Comparison of ENCODE assay signal across 8 cellular contexts in the genomic region with DNA sequence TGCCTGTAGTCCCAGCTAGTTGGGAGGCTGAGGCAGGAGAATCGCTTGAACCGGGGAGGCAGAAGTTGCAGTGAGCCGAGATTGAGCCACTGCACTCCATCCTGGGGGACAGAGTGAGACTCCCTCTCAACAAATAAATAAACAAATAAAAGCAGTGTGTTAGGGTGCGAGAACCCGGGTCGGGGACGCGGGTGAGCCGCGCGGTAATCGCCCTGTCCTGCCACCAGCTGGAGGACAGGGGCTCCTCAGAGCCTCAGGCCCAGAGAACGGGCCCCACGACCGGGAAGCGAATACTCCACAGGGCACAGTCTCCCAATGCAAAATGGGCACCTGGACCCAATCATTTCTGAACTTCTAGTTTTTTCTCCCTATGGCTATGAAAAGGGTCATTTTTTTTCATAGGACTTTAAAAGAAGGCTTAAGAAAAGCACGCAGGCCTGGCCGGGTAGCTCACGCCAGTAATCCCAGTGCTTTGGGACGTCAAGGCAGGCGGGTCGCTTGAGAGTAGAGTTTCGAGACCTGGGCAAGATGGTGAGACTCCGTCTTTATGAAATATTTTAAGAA. TPM values are rescaled to one million over a fixed set of nuclear protein-coding genes. Genes with fewer than 3 reads are reported as not detected.
DNase-seq lines count a peak whose midpoint lies in the region; ATAC-seq and TF ChIP-seq lines count a peak whose summit lies in the region.

No MANE protein-coding gene starts in this region.

- H2BK15ac ChIP-seq in neuronal stem cell (ENCODE audit: low read length) = peak overlapping the region; percentile 81

- ATAC-seq in PC-3 (no peak), GM18858 (IDR thresholded peaks at IDR 0.05; ENCODE audit: unreplicated experiment) (no peak), HG02885 (IDR thresholded peaks at IDR 0.05; ENCODE audit: poor library complexity, unreplicated experiment) (no peak)

- H3K9ac ChIP-seq in PC-3 (ENCODE audit: low read length) = peak overlapping the region; percentile 100
- peak overlapping the region; percentile 48 to 66 for H3K9ac ChIP-seq in duodenal mucosa (ENCODE audit: low read depth in 1 of 2, low read length in 2 of 2)
- no peak overlapping the region for H3K9ac ChIP-seq in neuronal stem cell (ENCODE audit: low read depth, low read length, poor library complexity)

- H4K91ac ChIP-seq in neuronal stem cell (ENCODE audit: low read depth, low read length, poor library complexity) = no peak overlapping the region

- H3K9me3 ChIP-seq in PC-3 (ENCODE audit: low read length) (no peaks in the 10 kb centered on the region), duodenal mucosa (ENCODE audit: control insufficient read depth in 1 of 2, low read length in 2 of 2) (no peaks in the 10 kb centered on the region), neuronal stem cell (replicated peaks in 1 of 2; ENCODE audit: control insufficient read depth in 2 of 2, insufficient read depth in 1 of 2, low read depth in 1 of 2, low read length in 2 of 2) (no peaks in the 10 kb centered on the region)

- POLR2A ChIA-PET in PC-3 (lab: Charles Lee; ENCODE audit: unreplicated experiment) = no interaction called here

- peak overlapping the region; percentile 84 for H4K8ac ChIP-seq in neuronal stem cell (ENCODE audit: low read depth, low read length)

- no peak overlapping the region for H3K14ac ChIP-seq in neuronal stem cell (ENCODE audit: low read length)

- peak overlapping the region; percentile 92 for H2AK5ac ChIP-seq in neuronal stem cell (ENCODE audit: low read depth, low read length)

- BruUV-seq in PC-3 (replicated peaks; lab: Mats Ljungman, UMichigan) = TSS peak; percentile 93

- peak overlapping the region; percentile 32 for H2BK120ac ChIP-seq in neuronal stem cell (ENCODE audit: low read depth, low read length)

- peak overlapping the region; percentile 79 for H2BK5ac ChIP-seq in neuronal stem cell (ENCODE audit: low read length)

- H3K27ac ChIP-seq in PC-3 (ENCODE audit: low read length) (peak overlapping the region; percentile 27), duodenal mucosa (ENCODE audit: low read depth, low read length) (peak overlapping the region; percentile 53), neuronal stem cell (replicated peaks; ENCODE audit: low read length) (peak overlapping the region; percentile 49)

- no peak overlapping the region for H3K23ac ChIP-seq in neuronal stem cell (ENCODE audit: low read depth, low read length, poor library complexity)

- no peak overlapping the region for H2BK12ac ChIP-seq in neuronal stem cell (ENCODE audit: low read length)

- peaks cover 4% of the 10 kb centered on the region for H3K79me1 ChIP-seq in neuronal stem cell (ENCODE audit: low read depth, low read length)

- H3K18ac ChIP-seq in neuronal stem cell (ENCODE audit: low read length) = peak overlapping the region; percentile 96

- intact Hi-C loops in PC-3 (cut with micrococcal nuclease) = loop anchor here (1.0 kb wide), 1 partner anchor 18 kb away; the partner anchor contains the start of gene HMOX1

- H3K27me3 ChIP-seq in PC-3 (ENCODE audit: low read length) (no peaks in the 10 kb centered on the region), duodenal mucosa (ENCODE audit: control insufficient read depth in 1 of 2, insufficient read depth in 2 of 2, low read length in 2 of 2) (no peaks in the 10 kb centered on the region), neuronal stem cell (ENCODE audit: control insufficient read depth in 3 of 3, insufficient read depth in 3 of 3, low read depth in 1 of 3, low read length in 3 of 3) (no peaks in the 10 kb centered on the region)

- TF ChIP-seq CTCF in GM12865 (IDR thresholded peaks at IDR 0.05; ENCODE audit: insufficient read depth, low read depth, low read length, missing control alignments) (no peak), PC-3 (conservative IDR thresholded peaks at IDR 0.05; ENCODE audit: low read depth, low read length) (no peak)

- H3K4me1 ChIP-seq in PC-3 (ENCODE audit: insufficient read depth, low read length) = peaks cover 18% of the 10 kb centered on the region
- H3K4me1 ChIP-seq in duodenal mucosa (ENCODE audit: control insufficient read depth in 1 of 2, insufficient read depth in 2 of 2, low read length in 2 of 2) = peaks cover 14 to 15% of the 10 kb centered on the region in 2 donors
- H3K4me1 ChIP-seq in neuronal stem cell (ENCODE audit: control insufficient read depth in 2 of 2, insufficient read depth in 1 of 2, low read depth in 1 of 2, low read length in 2 of 2) = peaks cover 15 to 17% of the 10 kb centered on the region in 2 donors

- H4K20me1 ChIP-seq in PC-3 (ENCODE audit: low read length) = no peaks in the 10 kb centered on the region

- CTCF ChIA-PET in PC-3 (lab: Charles Lee) = no interaction called here

- H3K36me3 ChIP-seq in PC-3 (ENCODE audit: low read depth, low read length) (peaks cover 20% of the 10 kb centered on the region; the same call in 1 of the 2 replicates), duodenal mucosa (ENCODE audit: control insufficient read depth in 1 of 2, insufficient read depth in 2 of 2, low read length in 2 of 2) (peaks cover 6 to 7% of the 10 kb centered on the region in 2 donors), neuronal stem cell (replicated peaks in 1 of 2; ENCODE audit: control insufficient read depth in 2 of 2, insufficient read depth in 2 of 2, low read length in 2 of 2) (peaks cover 17 to 34% of the 10 kb centered on the region in 2 donors)

- WGBS in neuronal stem cell (ENCODE audit: extremely low coverage in 2 of 2, insufficient read length in 2 of 2, insufficient replicate concordance in 1 of 2), 2 donors = no CpG with 5 or more reads among the region's 24 CpGs

- peaks cover 29% of the 10 kb centered on the region for H3K79me2 ChIP-seq in PC-3 (ENCODE audit: low read length)

- H3K4ac ChIP-seq in neuronal stem cell (ENCODE audit: low read length) = no peak overlapping the region

- no peaks in the 10 kb centered on the region for H3F3A ChIP-seq in PC-3 (ENCODE audit: low read length, unreplicated experiment)

- DNase-seq in GM12865 (ENCODE audit: low read depth) (peak; percentile 58), PC-3 (no peak), neuronal stem cell (ENCODE audit: low spot score) (no peak), NCI-H187 treated with DMSO at 0.1 percent for 48 hours (lab: John Stamatoyannopoulos, UW) (no peak), DMS 273 (lab: John Stamatoyannopoulos, UW; ENCODE audit: unreplicated experiment) (no peak)

- H3K4me3 ChIP-seq in GM12865 (ENCODE audit: low read depth, low read length) = peak overlapping the region; percentile 98
- peak overlapping the region; percentile 94 for H3K4me3 ChIP-seq in PC-3 (ENCODE audit: low read length)
- peak overlapping the region; percentile 78 to 79 for H3K4me3 ChIP-seq in duodenal mucosa (ENCODE audit: low read depth in 1 of 2, low read length in 2 of 2)
- peak overlapping the region; percentile 72 to 99 for H3K4me3 ChIP-seq in neuronal stem cell (ENCODE audit: low read length in 2 of 2)

- H3K4me2 ChIP-seq in PC-3 (ENCODE audit: low read length) = peak overlapping the region; percentile 81
- H3K4me2 ChIP-seq in neuronal stem cell (ENCODE audit: insufficient read depth, low read length, poor library complexity, severe bottlenecking) = peak overlapping the region; percentile 37

- peak overlapping the region; percentile 84 for H2AFZ ChIP-seq in PC-3 (ENCODE audit: low read length)
- peak overlapping the region; percentile 83 for H2AFZ ChIP-seq in neuronal stem cell (ENCODE audit: low read length)

- H3K9me2 ChIP-seq in PC-3 (replicated peaks; ENCODE audit: low read length) = no peaks in the 10 kb centered on the region

RNA-seq across cellular contexts. Expression of gene MCM5, which starts 0.7 kb away (rescaled TPM):
- total RNA-seq in PC-3 (2014; rRNA removed) = 112 and 131 TPM in 2 replicates
- polyA plus RNA-seq in neuronal stem cell (2013, experiment 1 of 2) = 43.8 TPM
- 41.6 TPM for polyA plus RNA-seq in neuronal stem cell (2013, experiment 2 of 2)

RNA-seq across cellular contexts. Expression of gene HMOX1, which starts 18.3 kb away (rescaled TPM):
- 14.5 and 16.5 TPM in 2 replicates for total RNA-seq in PC-3 (2014; rRNA removed)
- 5.1 TPM for polyA plus RNA-seq in neuronal stem cell (2013, experiment 1 of 2)
- 5.5 TPM for polyA plus RNA-seq in neuronal stem cell (2013, experiment 2 of 2)
